In genomic region chr10:15879058-15879457, GRCh38 we compare ENCODE assay signal across 8 cellular contexts. TPM values are rescaled to one million over a fixed set of nuclear protein-coding genes. Genes with fewer than 3 reads are reported as not detected.
DNase-seq lines count a peak whose midpoint lies in the region; ATAC-seq, FAIRE-seq and TF ChIP-seq lines count a peak whose summit lies in the region.

No MANE protein-coding gene starts in this region.

- POLR2A ChIA-PET in CD4-positive, alpha-beta memory T cell (lab: Charles Lee; ENCODE audit: partially characterized antibody) = no interaction called here
- POLR2A ChIA-PET in PC-9 (lab: Charles Lee; ENCODE audit: unreplicated experiment) = no interaction called here

- H3K4me3 ChIP-seq in CD4-positive, alpha-beta memory T cell (ENCODE audit: low read length in 2 of 2) = no peak overlapping the region
- no peak overlapping the region for H3K4me3 ChIP-seq in H7 (ENCODE audit: insufficient read depth, low read depth, low read length)
- H3K4me3 ChIP-seq in PC-9 = no peak overlapping the region
- H3K4me3 ChIP-seq in fibroblast of lung (replicated peaks in 1 of 4; ENCODE audit: control extremely low read depth in 1 of 4, insufficient read depth in 1 of 4, low read depth in 3 of 4, low read length in 4 of 4) = no peak overlapping the region
- H3K4me3 ChIP-seq in small intestine (ENCODE audit: low read depth in 1 of 2, low read length in 2 of 2) = no peak overlapping the region

- H3K4me1 ChIP-seq in CD4-positive, alpha-beta memory T cell (ENCODE audit: insufficient read depth, low read length) = no peaks in the 10 kb centered on the region
- H3K4me1 ChIP-seq in PC-9 (replicated peaks; ENCODE audit: insufficient read depth) = no peaks in the 10 kb centered on the region
- no peaks in the 10 kb centered on the region for H3K4me1 ChIP-seq in fibroblast of lung (ENCODE audit: control insufficient read depth, extremely low read depth, insufficient read depth, low read length)
- no peaks in the 10 kb centered on the region for H3K4me1 ChIP-seq in small intestine (ENCODE audit: control insufficient read depth in 2 of 2, insufficient read depth in 1 of 2, low read depth in 1 of 2, low read length in 1 of 2)

- H3K9me3 ChIP-seq in CD4-positive, alpha-beta memory T cell (ENCODE audit: control insufficient read depth in 1 of 2, low read length in 2 of 2) = no peaks in the 10 kb centered on the region
- no peaks in the 10 kb centered on the region for H3K9me3 ChIP-seq in PC-9 (ENCODE audit: insufficient read depth, low read depth)
- no peaks in the 10 kb centered on the region for H3K9me3 ChIP-seq in fibroblast of lung (ENCODE audit: control insufficient read depth, insufficient read depth, low read depth, low read length)
- no peaks in the 10 kb centered on the region for H3K9me3 ChIP-seq in small intestine (ENCODE audit: control insufficient read depth, low read depth)

- H3F3A ChIP-seq in PC-9 (ENCODE audit: insufficient read depth, low read depth) = no peaks in the 10 kb centered on the region

- H3K27me3 ChIP-seq in CD4-positive, alpha-beta memory T cell (ENCODE audit: insufficient read depth, low read length) = peaks cover 3% of the 10 kb centered on the region
- no peaks in the 10 kb centered on the region for H3K27me3 ChIP-seq in H7 (ENCODE audit: control insufficient read depth, insufficient read depth, low read length)
- 0 out of 2 replicates have a peak, but pooled peaks cover 2% of the 10 kb centered on the region for H3K27me3 ChIP-seq in PC-9 (ENCODE audit: insufficient read depth, low read depth)
- H3K27me3 ChIP-seq in fibroblast of lung (ENCODE audit: control insufficient read depth, insufficient read depth, low read length) = peaks cover 4% of the 10 kb centered on the region
- H3K27me3 ChIP-seq in small intestine (ENCODE audit: control insufficient read depth in 2 of 2, insufficient read depth in 2 of 2, low read length in 2 of 2) = peaks cover 0 to 3% of the 10 kb centered on the region in 2 donors

- TF ChIP-seq CTCF in PC-9 (conservative IDR thresholded peaks at IDR 0.05) (peak; percentile 75), fibroblast of lung (conservative IDR thresholded peaks at IDR 0.05 in 1 of 2, IDR thresholded peaks at IDR 0.05 in 1 of 2; ENCODE audit: low read depth in 1 of 2, low read length in 2 of 2) (peak; percentile 33 to 62)

- H3K9me2 ChIP-seq in PC-9 (ENCODE audit: insufficient read depth) = no peaks in the 10 kb centered on the region

- no peak overlapping the region for H3K9ac ChIP-seq in fibroblast of lung (ENCODE audit: insufficient read depth, low read length)

- no peak overlapping the region for H2AFZ ChIP-seq in PC-9
- no peak overlapping the region for H2AFZ ChIP-seq in fibroblast of lung (ENCODE audit: low read length)

- peak; percentile 61 for FAIRE-seq in small intestine (lab: Jason Lieb, UNC)

- H3K4me2 ChIP-seq in PC-9 = no peak overlapping the region
- H3K4me2 ChIP-seq in fibroblast of lung (ENCODE audit: extremely low read depth, insufficient read depth, low read length) = no peak overlapping the region

- no peaks in the 10 kb centered on the region for H3K79me2 ChIP-seq in PC-9 (ENCODE audit: low read depth)
- H3K79me2 ChIP-seq in fibroblast of lung (ENCODE audit: control insufficient read depth, insufficient read depth, low read length) = no peaks in the 10 kb centered on the region

- H3K9me3 Mint-ChIP-seq in CD4-positive, alpha-beta memory T cell = peaks cover 0 to 5% (median 0%) of the 10 kb centered on the region in 8 donors
- H3K9me3 Mint-ChIP-seq in activated CD8-positive, alpha-beta memory T cell treated with anti-CD3 and anti-CD28 coated beads, Interleukin-2, amount 10 ng/mL, durations not matched to agents 7 days and 5 days (ENCODE audit: low read depth) = no peaks in the 10 kb centered on the region

- H4K20me1 ChIP-seq in PC-9 (ENCODE audit: insufficient read depth) (no peaks in the 10 kb centered on the region), fibroblast of lung (ENCODE audit: control insufficient read depth, extremely low read depth, insufficient read depth, low read length) (no peaks in the 10 kb centered on the region)

- no peaks in the 10 kb centered on the region for H3K36me3 Mint-ChIP-seq in CD4-positive, alpha-beta memory T cell
- H3K36me3 Mint-ChIP-seq in activated CD8-positive, alpha-beta memory T cell treated with anti-CD3 and anti-CD28 coated beads, Interleukin-2, amount 10 ng/mL, durations not matched to agents 7 days and 5 days = no peaks in the 10 kb centered on the region

- no peaks in the 10 kb centered on the region for H3K36me3 ChIP-seq in CD4-positive, alpha-beta memory T cell (ENCODE audit: insufficient read depth, low read length)
- H3K36me3 ChIP-seq in H7 (replicated peaks; ENCODE audit: control insufficient read depth, insufficient read depth, low read length) (no peaks in the 10 kb centered on the region), PC-9 (ENCODE audit: low read depth) (no peaks in the 10 kb centered on the region), fibroblast of lung (ENCODE audit: control insufficient read depth, insufficient read depth, low read length) (no peaks in the 10 kb centered on the region), small intestine (ENCODE audit: control insufficient read depth in 2 of 2, insufficient read depth in 2 of 2, low read length in 2 of 2) (no peaks in the 10 kb centered on the region)

- no peak overlapping the region for H3K4me3 Mint-ChIP-seq in CD4-positive, alpha-beta memory T cell
- H3K4me3 Mint-ChIP-seq in activated CD8-positive, alpha-beta memory T cell treated with anti-CD3 and anti-CD28 coated beads, Interleukin-2, amount 10 ng/mL, durations not matched to agents 7 days and 5 days = no peak overlapping the region

- DNase-seq in CD4-positive, alpha-beta memory T cell = peak in 4 of 5 donors; percentile 21 to 39 (median 30)
- DNase-seq in H7 = peak; percentile 33
- no peak for DNase-seq in PC-9
- peak; percentile 24 to 55 for DNase-seq in fibroblast of lung (ENCODE audit: low read depth in 2 of 2)
- peak; percentile 20 for DNase-seq in small intestine
- no peak for DNase-seq in activated CD8-positive, alpha-beta memory T cell treated with anti-CD3 and anti-CD28 coated beads, Interleukin-2, amount 10 ng/mL, durations not matched to agents 7 days and 5 days
- no peak for DNase-seq in activated effector memory CD4-positive, alpha-beta T cell treated with anti-CD3 and anti-CD28 coated beads, Interleukin-2, amount 50 U/mL, for 16 hours

- CTCF ChIA-PET in CD4-positive, alpha-beta memory T cell (lab: Charles Lee; ENCODE audit: partially characterized antibody) = no interaction called here
- CTCF ChIA-PET in PC-9 (lab: Charles Lee) = no interaction called here
- CTCF ChIA-PET in activated CD8-positive, alpha-beta memory T cell treated with anti-CD3 and anti-CD28 coated beads, Interleukin-2, amount 10 ng/mL, durations not matched to agents 7 days and 5 days (lab: Charles Lee) = interaction anchor here (0.6 to 1.6 kb wide), 3 partner anchors 23 to 930 kb away, joined by 3 to 5 read pairs (median 4); no protein-coding TSS in a partner anchor

- no peak for ATAC-seq in GM18909 (IDR thresholded peaks at IDR 0.05; ENCODE audit: poor library complexity, unreplicated experiment)
- no peak for ATAC-seq in activated CD8-positive, alpha-beta memory T cell treated with anti-CD3 and anti-CD28 coated beads, Interleukin-2, amount 10 ng/mL, durations not matched to agents 7 days and 5 days

- WGBS in small intestine, 3 donors = 37 to 42% (median 38%) methylated on average over 2 of the region's 2 CpGs

- intact Hi-C loops in CD4-positive, alpha-beta memory T cell (cut with micrococcal nuclease) = loop anchor here (1.0 kb wide), 1 partner anchor 1378 kb away; no protein-coding TSS in a partner anchor
- intact Hi-C loops in PC-9 (cut with micrococcal nuclease; ENCODE audit: unreplicated experiment) = loop anchor here (2.0 kb wide), 1 partner anchor 1378 kb away; no protein-coding TSS in a partner anchor

- H3K27me3 Mint-ChIP-seq in CD4-positive, alpha-beta memory T cell = peaks cover 33 to 52% of the 10 kb centered on the region in 2 donors
- peaks cover 51% of the 10 kb centered on the region for H3K27me3 Mint-ChIP-seq in activated CD8-positive, alpha-beta memory T cell treated with anti-CD3 and anti-CD28 coated beads, Interleukin-2, amount 10 ng/mL, durations not matched to agents 7 days and 5 days

- H3K4me1 Mint-ChIP-seq in CD4-positive, alpha-beta memory T cell = no peaks in the 10 kb centered on the region
- no peaks in the 10 kb centered on the region for H3K4me1 Mint-ChIP-seq in activated CD8-positive, alpha-beta memory T cell treated with anti-CD3 and anti-CD28 coated beads, Interleukin-2, amount 10 ng/mL, durations not matched to agents 7 days and 5 days

- no TSS peak for BruUV-seq in PC-9 (replicated peaks; lab: Mats Ljungman, UMichigan)

- no peak overlapping the region for H3K27ac ChIP-seq in CD4-positive, alpha-beta memory T cell (ENCODE audit: low read depth, low read length)
- no peak overlapping the region for H3K27ac ChIP-seq in PC-9
- H3K27ac ChIP-seq in fibroblast of lung (ENCODE audit: insufficient read depth, low read length) = no peak overlapping the region
- no peak overlapping the region for H3K27ac ChIP-seq in small intestine (ENCODE audit: low read depth in 1 of 2, low read length in 1 of 2)

- no peak overlapping the region for H3K27ac Mint-ChIP-seq in CD4-positive, alpha-beta memory T cell
- no peak overlapping the region for H3K27ac Mint-ChIP-seq in activated CD8-positive, alpha-beta memory T cell treated with anti-CD3 and anti-CD28 coated beads, Interleukin-2, amount 10 ng/mL, durations not matched to agents 7 days and 5 days

RNA-seq across cellular contexts. Expression of gene MINDY3, which starts 18.8 kb away (rescaled TPM):
- total RNA-seq in CD4-positive, alpha-beta memory T cell = 10 to 100 TPM; 35.8 to 40.4 TPM
- 1 to 10 TPM; 2.1 to 6.1 TPM for polyA plus RNA-seq in CD4-positive, alpha-beta memory T cell
- total RNA-seq in H7 (2014; rRNA removed; shearing (Covaris generic)) = 11.0 and 11.2 TPM in 2 replicates
- total RNA-seq in PC-9 (2021) (10.8 and 11.0 TPM in 2 replicates), fibroblast of lung (30.8 and 37.5 TPM in 2 replicates)
- polyA plus RNA-seq in fibroblast of lung (26.0 and 30.6 TPM in 2 replicates), small intestine (10 to 100 TPM; 11.1 to 17.9 (median 13.1) TPM)
- polyA plus RNA-seq in fibroblast of lung (2012) = 22.1 and 23.5 TPM in 2 replicates
- polyA minus RNA-seq in fibroblast of lung (ENCODE audit: low replicate concordance) = 3.4 and 3.6 TPM in 2 replicates
- 10 to 100 TPM; 16.4 to 18.3 TPM for total RNA-seq in activated CD8-positive, alpha-beta memory T cell treated with anti-CD3 and anti-CD28 coated beads, Interleukin-2, amount 10 ng/mL, durations not matched to agents 7 days and 5 days

Comparison
In these comparisons a context has a peak if more than half of its experiments do, and no peak if none do; other contexts are left out.
1. DNase-seq: peak in CD4-positive, alpha-beta memory T cell (4 of 5), H7 (single experiment), fibroblast of lung (2 of 2) and small intestine (single experiment); none in PC-9 (0 of 2), activated CD8-positive, alpha-beta memory T cell treated with anti-CD3 and anti-CD28 coated beads, Interleukin-2, amount 10 ng/mL, durations not matched to agents 7 days and 5 days (single experiment) and activated effector memory CD4-positive, alpha-beta T cell treated with anti-CD3 and anti-CD28 coated beads, Interleukin-2, amount 50 U/mL, for 16 hours (single experiment).